Comparison of ENCODE assay signal across 1 cellular context in the genomic region with DNA sequence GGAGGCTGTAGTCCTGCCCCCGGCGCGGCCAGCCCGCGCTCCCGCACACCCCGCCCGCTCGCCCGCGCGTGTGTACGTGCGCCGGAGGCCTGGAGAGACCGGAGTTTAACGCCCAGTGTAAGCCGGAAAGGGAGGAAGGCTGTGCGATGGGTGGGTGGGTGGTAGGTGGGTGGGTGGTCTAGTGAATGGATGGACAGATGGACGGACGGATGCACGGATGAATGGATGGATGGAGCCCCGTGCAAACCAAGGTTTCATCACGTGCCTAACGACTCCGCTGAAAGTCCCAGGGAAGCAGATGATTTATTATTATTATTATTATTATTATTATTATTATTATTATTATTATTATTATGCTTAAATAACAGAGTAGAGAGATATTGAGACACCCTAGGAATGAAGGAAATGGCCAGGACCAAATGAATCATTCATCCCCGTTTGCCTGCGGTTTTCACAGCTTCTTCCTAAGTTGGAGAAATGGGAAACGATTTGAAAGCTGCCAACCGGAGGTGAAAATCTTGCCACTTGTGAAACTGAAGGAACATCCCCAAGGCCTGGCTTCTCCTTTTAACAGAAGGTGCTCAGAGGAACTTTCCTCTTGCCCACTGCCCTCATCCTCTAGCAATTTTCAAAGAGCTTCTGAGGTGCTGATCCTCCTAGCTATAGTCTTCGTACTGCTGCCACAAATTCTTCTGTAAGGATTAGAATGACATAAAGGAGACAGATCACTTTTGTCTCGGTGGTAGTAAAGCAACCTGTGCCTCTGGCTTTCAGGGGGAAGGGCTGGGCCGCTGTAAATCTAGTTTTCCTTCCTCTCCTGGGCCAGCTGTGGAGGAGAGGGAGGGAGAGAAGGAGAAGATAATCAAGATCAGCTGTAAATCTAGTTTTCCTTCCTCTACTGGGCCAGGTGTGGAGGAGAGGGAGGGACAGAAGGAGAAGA.
TF ChIP-seq lines count a peak whose summit lies in the region.

No MANE protein-coding gene starts in this region.

TF ChIP-seq in GM23338, 12 proteins besides CTCF, POLR2A, EP300 and RAD21 (continued from another document):
- TF ChIP-seq, protein P1, sequence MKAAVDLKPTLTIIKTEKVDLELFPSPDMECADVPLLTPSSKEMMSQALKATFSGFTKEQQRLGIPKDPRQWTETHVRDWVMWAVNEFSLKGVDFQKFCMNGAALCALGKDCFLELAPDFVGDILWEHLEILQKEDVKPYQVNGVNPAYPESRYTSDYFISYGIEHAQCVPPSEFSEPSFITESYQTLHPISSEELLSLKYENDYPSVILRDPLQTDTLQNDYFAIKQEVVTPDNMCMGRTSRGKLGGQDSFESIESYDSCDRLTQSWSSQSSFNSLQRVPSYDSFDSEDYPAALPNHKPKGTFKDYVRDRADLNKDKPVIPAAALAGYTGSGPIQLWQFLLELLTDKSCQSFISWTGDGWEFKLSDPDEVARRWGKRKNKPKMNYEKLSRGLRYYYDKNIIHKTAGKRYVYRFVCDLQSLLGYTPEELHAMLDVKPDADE (IDR thresholded peaks at IDR 0.05) = no peak
- TF ChIP-seq EZH2 (IDR thresholded peaks at IDR 0.05; ENCODE audit: low read depth, unreplicated experiment) = no peak
- TF ChIP-seq CREB1 (CRISPR knock-in tag; IDR thresholded peaks at IDR 0.05; ENCODE audit: low read depth) = no peak
- TF ChIP-seq POLR2AphosphoS5 (IDR thresholded peaks at IDR 0.05; ENCODE audit: low read depth) = no peak
- TF ChIP-seq, protein P2, sequence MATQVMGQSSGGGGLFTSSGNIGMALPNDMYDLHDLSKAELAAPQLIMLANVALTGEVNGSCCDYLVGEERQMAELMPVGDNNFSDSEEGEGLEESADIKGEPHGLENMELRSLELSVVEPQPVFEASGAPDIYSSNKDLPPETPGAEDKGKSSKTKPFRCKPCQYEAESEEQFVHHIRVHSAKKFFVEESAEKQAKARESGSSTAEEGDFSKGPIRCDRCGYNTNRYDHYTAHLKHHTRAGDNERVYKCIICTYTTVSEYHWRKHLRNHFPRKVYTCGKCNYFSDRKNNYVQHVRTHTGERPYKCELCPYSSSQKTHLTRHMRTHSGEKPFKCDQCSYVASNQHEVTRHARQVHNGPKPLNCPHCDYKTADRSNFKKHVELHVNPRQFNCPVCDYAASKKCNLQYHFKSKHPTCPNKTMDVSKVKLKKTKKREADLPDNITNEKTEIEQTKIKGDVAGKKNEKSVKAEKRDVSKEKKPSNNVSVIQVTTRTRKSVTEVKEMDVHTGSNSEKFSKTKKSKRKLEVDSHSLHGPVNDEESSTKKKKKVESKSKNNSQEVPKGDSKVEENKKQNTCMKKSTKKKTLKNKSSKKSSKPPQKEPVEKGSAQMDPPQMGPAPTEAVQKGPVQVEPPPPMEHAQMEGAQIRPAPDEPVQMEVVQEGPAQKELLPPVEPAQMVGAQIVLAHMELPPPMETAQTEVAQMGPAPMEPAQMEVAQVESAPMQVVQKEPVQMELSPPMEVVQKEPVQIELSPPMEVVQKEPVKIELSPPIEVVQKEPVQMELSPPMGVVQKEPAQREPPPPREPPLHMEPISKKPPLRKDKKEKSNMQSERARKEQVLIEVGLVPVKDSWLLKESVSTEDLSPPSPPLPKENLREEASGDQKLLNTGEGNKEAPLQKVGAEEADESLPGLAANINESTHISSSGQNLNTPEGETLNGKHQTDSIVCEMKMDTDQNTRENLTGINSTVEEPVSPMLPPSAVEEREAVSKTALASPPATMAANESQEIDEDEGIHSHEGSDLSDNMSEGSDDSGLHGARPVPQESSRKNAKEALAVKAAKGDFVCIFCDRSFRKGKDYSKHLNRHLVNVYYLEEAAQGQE (IDR thresholded peaks at IDR 0.05; ENCODE audit: unreplicated experiment) = no peak
- TF ChIP-seq NANOG (IDR thresholded peaks at IDR 0.05; ENCODE audit: borderline replicate concordance) = no peak
